In the genomic region with DNA sequence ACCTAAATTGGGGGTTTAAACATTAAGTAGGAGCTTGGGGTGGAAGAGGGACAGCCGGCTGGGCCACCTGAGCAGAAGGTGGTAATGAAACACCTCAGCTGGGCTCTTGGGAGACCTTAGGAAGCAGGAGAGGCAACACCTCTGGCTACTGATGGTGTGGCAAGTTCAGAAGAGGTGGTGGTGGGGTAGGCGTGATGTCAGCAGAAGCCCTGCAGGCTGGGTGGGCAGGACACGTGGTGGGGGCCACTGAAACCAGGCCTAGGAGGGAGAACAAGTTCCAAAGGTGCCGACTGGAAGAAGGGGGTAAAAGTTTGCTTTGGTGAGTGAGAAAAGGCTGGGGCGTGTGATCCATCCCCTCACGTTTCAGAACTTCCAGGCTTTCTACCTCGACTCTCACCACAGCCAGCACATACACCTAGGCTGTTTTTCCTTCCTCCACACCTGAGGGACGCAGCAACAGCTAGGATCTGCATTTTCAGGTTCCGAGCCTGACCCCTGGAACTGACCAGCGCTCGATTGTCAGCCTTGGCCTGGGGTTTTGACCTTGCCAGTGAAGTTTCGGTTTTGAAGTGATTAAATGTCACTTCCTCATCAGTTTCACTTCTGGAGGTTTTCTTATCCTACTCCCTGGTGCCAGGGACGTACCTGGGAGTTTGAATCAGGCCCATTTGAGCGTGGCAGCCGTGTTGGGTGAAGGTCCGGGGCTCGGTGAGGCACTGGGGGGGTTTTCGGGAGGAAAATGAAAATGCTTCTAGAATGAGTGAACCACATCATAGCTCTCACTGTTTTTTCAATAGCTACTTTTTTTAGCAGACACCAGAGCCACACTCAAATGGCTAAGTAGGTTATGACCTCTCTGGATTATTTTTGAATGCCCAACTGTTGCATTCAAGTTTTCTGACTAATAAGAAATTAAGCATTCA, we compare ENCODE assay signal across 9 cellular contexts. TPM values are rescaled to one million over a fixed set of nuclear protein-coding genes. Genes with fewer than 3 reads are reported as not detected.
DNase-seq lines count a peak whose midpoint lies in the region; ATAC-seq and TF ChIP-seq lines count a peak whose summit lies in the region.
"Had no signal": no experiment of that assay in that cellular context is flagged by ENCODE, and none has a peak within 500 bp of the region (broad histone marks: within the 10 kb centered on the region; RNA-seq: fewer than 3 reads in every experiment).

No MANE protein-coding gene starts in this region.

- no peak for TF ChIP-seq EP300 in gastroesophageal sphincter (IDR thresholded peaks at IDR 0.05)

- H3K27ac ChIP-seq in RWPE1 (peak overlapping the region; percentile 82), gastroesophageal sphincter (peak overlapping the region in 3 of 4 donors; percentile 11 to 58 (median 56))

- no peaks in the 10 kb centered on the region for H3K27me3 ChIP-seq in gastroesophageal sphincter

- in situ Hi-C loops in GM18951 (cut with MboI; ENCODE audit: low sequenced_read_pairs, unreplicated experiment): no loop called here

- 46 to 51% methylated on average over 10 to 12 of the region's 18 CpGs for WGBS in gastroesophageal sphincter (ENCODE audit: low coverage in 1 of 2), 2 donors

- peaks cover 0 to 67% of the 10 kb centered on the region in 2 donors for H3K36me3 ChIP-seq in gastroesophageal sphincter

- H3K4me1 Mint-ChIP-seq in stimulated activated effector memory CD8-positive, alpha-beta T cell treated with anti-CD3 and anti-CD28 coated beads, Interleukin-12 subunit alpha, Interleukin-12 subunit beta, amount 100 ng/mL, for 72 hours: peaks cover 54% of the 10 kb centered on the region

- DNase-seq in RWPE1 (ENCODE audit: low spot score): no peak
- no peak for DNase-seq in stimulated activated effector memory CD8-positive, alpha-beta T cell treated with anti-CD3 and anti-CD28 coated beads, Interleukin-12 subunit alpha, Interleukin-12 subunit beta, amount 100 ng/mL, for 72 hours (ENCODE audit: low spot score in 2 of 2)
- no peak for DNase-seq in NCI-H748 (lab: John Stamatoyannopoulos, UW; ENCODE audit: unreplicated experiment)
- DNase-seq in SIG-M5 (lab: John Stamatoyannopoulos, UW): no peak
- DNase-seq: effector CD4-positive, alpha-beta T cell; NCI-H2171 had no signal

- CTCF ChIA-PET in RWPE1 (lab: Yijun Ruan, JAX): interaction anchor here (0.7 to 1.4 kb wide), 4 partner anchors 10 to 282 kb away, joined by 3 to 5 read pairs (median 3); no protein-coding TSS in a partner anchor

- peaks cover 69% of the 10 kb centered on the region for H3K36me3 Mint-ChIP-seq in stimulated activated effector memory CD8-positive, alpha-beta T cell treated with anti-CD3 and anti-CD28 coated beads, Interleukin-12 subunit alpha, Interleukin-12 subunit beta, amount 100 ng/mL, for 72 hours

- no peak for TF ChIP-seq CTCF in RWPE1 (conservative IDR thresholded peaks at IDR 0.05; ENCODE audit: low read depth)
- TF ChIP-seq CTCF in gastroesophageal sphincter (IDR thresholded peaks at IDR 0.05): no peak

- no peak overlapping the region for H3K4me3 Mint-ChIP-seq in stimulated activated effector memory CD8-positive, alpha-beta T cell treated with anti-CD3 and anti-CD28 coated beads, Interleukin-12 subunit alpha, Interleukin-12 subunit beta, amount 100 ng/mL, for 72 hours

- no peaks in the 10 kb centered on the region for H3K9me3 Mint-ChIP-seq in stimulated activated effector memory CD8-positive, alpha-beta T cell treated with anti-CD3 and anti-CD28 coated beads, Interleukin-12 subunit alpha, Interleukin-12 subunit beta, amount 100 ng/mL, for 72 hours

- TF ChIP-seq POLR2A in GM18951 (IDR thresholded peaks at IDR 0.05; ENCODE audit: extremely low read depth, insufficient read depth, insufficient read length) (peak; percentile 14), gastroesophageal sphincter (IDR thresholded peaks at IDR 0.05) (no peak)

- ATAC-seq in gastroesophageal sphincter (no peak), HG03469 (IDR thresholded peaks at IDR 0.05; ENCODE audit: unreplicated experiment) (no peak)
- no peak for ATAC-seq in stimulated activated effector memory CD8-positive, alpha-beta T cell treated with anti-CD3 and anti-CD28 coated beads, Interleukin-12 subunit alpha, Interleukin-12 subunit beta, amount 100 ng/mL, for 72 hours

- POLR2A ChIA-PET in RWPE1 (lab: Yijun Ruan, JAX; ENCODE audit: low non-redundant PET): interaction anchor here (0.6 kb wide), 1 partner anchor 38 kb away, joined by 3 read pairs; no protein-coding TSS in a partner anchor

- H3K4me3 ChIP-seq in gastroesophageal sphincter: no peak overlapping the region

- peaks cover 0 to 95% (median 16%) of the 10 kb centered on the region in 3 donors for H3K4me1 ChIP-seq in gastroesophageal sphincter

- no peaks in the 10 kb centered on the region for H3K9me3 ChIP-seq in gastroesophageal sphincter

- peak overlapping the region; percentile 29 for H3K27ac Mint-ChIP-seq in stimulated activated effector memory CD8-positive, alpha-beta T cell treated with anti-CD3 and anti-CD28 coated beads, Interleukin-12 subunit alpha, Interleukin-12 subunit beta, amount 100 ng/mL, for 72 hours

RNA-seq across cellular contexts. Expression of a gene that starts 10.0 kb away (rescaled TPM):
- total RNA-seq in gastroesophageal sphincter: 10 to 100 TPM; 34.6 to 40.3 (median 39.7) TPM
